8 cellular contexts compared by ENCODE assay signal in the genomic region with DNA sequence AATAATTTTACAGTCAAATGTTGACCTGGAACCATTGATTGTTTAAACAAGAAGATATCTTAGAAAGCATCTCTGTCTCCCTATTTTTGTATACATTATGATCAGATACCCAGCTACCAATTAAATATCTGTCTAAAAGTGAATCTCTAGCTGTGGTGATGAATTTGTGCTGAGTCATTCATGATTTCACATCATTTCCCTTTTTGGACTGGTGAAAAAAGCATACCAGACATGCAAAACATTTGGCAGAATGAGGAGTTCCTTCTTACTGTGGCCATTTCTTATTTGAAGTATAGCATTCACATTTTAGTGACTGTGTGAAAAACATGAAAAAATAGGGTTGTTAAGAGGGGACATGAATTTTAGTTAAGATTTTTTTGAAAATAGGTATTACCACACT.
DNase-seq lines count a peak whose midpoint lies in the region; ATAC-seq and TF ChIP-seq lines count a peak whose summit lies in the region.

No MANE protein-coding gene starts in this region.

- H3K4me3 ChIP-seq in RWPE2 (ENCODE audit: severe bottlenecking): no peak overlapping the region

- H3K9me3 Mint-ChIP-seq in memory B cell: no peaks in the 10 kb centered on the region

- no peak overlapping the region for H3K27ac Mint-ChIP-seq in memory B cell

- peaks cover 19% of the 10 kb centered on the region for H3K4me1 Mint-ChIP-seq in memory B cell

- H3K27ac ChIP-seq in RWPE2 (ENCODE audit: poor library complexity, severe bottlenecking): no peak overlapping the region

- H3K36me3 ChIP-seq in RWPE2 (ENCODE audit: low read depth): no peaks in the 10 kb centered on the region

- H3K27me3 ChIP-seq in RWPE2 (ENCODE audit: insufficient read depth, poor library complexity, severe bottlenecking): no peaks in the 10 kb centered on the region

- H3K4me1 ChIP-seq in RWPE2 (ENCODE audit: insufficient read depth, poor library complexity, severe bottlenecking): peaks cover 8% of the 10 kb centered on the region

- H3K27me3 Mint-ChIP-seq in memory B cell: no peaks in the 10 kb centered on the region

- no peak for DNase-seq in RWPE2 (ENCODE audit: low spot score)
- DNase-seq in memory B cell (ENCODE audit: low spot score in 2 of 2): no peak
- no peak for DNase-seq in anterior cingulate cortex (lab: John Stamatoyannopoulos, UW)
- DNase-seq in activated naive CD4-positive, alpha-beta T cell (lab: John Stamatoyannopoulos, UW): no peak
- no peak for DNase-seq in central memory CD4-positive, alpha-beta T cell
- DNase-seq in C1 segment of cervical spinal cord (lab: John Stamatoyannopoulos, UW): no peak

- no peaks in the 10 kb centered on the region for H3K9me3 ChIP-seq in RWPE2 (ENCODE audit: severe bottlenecking)

- H3K4me3 Mint-ChIP-seq in memory B cell: no peak overlapping the region

- TF ChIP-seq CTCF in RWPE2 (IDR thresholded peaks at IDR 0.05; ENCODE audit: poor library complexity, severe bottlenecking): no peak

- H3K36me3 Mint-ChIP-seq in memory B cell: peaks cover 11% of the 10 kb centered on the region

- ATAC-seq in GM18873 (IDR thresholded peaks at IDR 0.05; ENCODE audit: low FRiP score, unreplicated experiment): peak; percentile 96
- ATAC-seq in HG03025 (IDR thresholded peaks at IDR 0.05; ENCODE audit: low FRiP score, unreplicated experiment): peak; percentile 74
- peak; percentile 53 for ATAC-seq in RWPE2 (ENCODE audit: low read depth)
- ATAC-seq in memory B cell (ENCODE audit: low read depth): peak; percentile 60
